In genomic region chr6:43707767-43708166, GRCh38 we compare ENCODE assay signal across 18 cellular contexts. TPM values are rescaled to one million over a fixed set of nuclear protein-coding genes. Genes with fewer than 3 reads are reported as not detected.
DNase-seq lines count a peak whose midpoint lies in the region; ATAC-seq and TF ChIP-seq lines count a peak whose summit lies in the region.
"Had no signal": no experiment of that assay in that cellular context is flagged by ENCODE, and none has a peak within 500 bp of the region (broad histone marks: within the 10 kb centered on the region; RNA-seq: fewer than 3 reads in every experiment).

No MANE protein-coding gene starts in this region.

- H3K79me1 ChIP-seq in mesendoderm (ENCODE audit: low read length) = no peaks in the 10 kb centered on the region

- no peak overlapping the region for H2BK15ac ChIP-seq in mesendoderm (replicated peaks; ENCODE audit: low read depth)

- no peak for TF ChIP-seq CTCF in OCI-LY7 (conservative IDR thresholded peaks at IDR 0.05; ENCODE audit: low read length)
- no peak for TF ChIP-seq CTCF in uterus (IDR thresholded peaks at IDR 0.05)

- no peak overlapping the region for H2BK120ac ChIP-seq in mesendoderm (ENCODE audit: low read depth, low read length)

- H3K9me2 ChIP-seq in OCI-LY7 (ENCODE audit: insufficient read depth, low read length) = no peaks in the 10 kb centered on the region

- WGBS in mesendoderm (ENCODE audit: extremely low coverage, insufficient coverage, low lambda C conversion rate) = no CpG with 5 or more reads among the region's 1 CpG

- POLR2A ChIA-PET in OCI-LY7 (lab: Charles Lee) = interaction anchor here (1.0 kb wide), 1 partner anchor 62 kb away, joined by 3 read pairs; the partner anchor contains the start of gene VEGFA

- no peaks in the 10 kb centered on the region for H4K20me1 ChIP-seq in OCI-LY7 (ENCODE audit: insufficient read depth, low read length)

- H3K23ac ChIP-seq in mesendoderm (ENCODE audit: low read length) = no peak overlapping the region

- H3K9me3 ChIP-seq in OCI-LY7 (ENCODE audit: low read length) (no peaks in the 10 kb centered on the region), uterus (no peaks in the 10 kb centered on the region)

- H3K36me3 ChIP-seq in OCI-LY7 (ENCODE audit: insufficient read depth, low read length) = no peaks in the 10 kb centered on the region
- H3K36me3 ChIP-seq in mesendoderm (ENCODE audit: control insufficient read depth, insufficient read depth, low read length) = no peaks in the 10 kb centered on the region
- no peaks in the 10 kb centered on the region for H3K36me3 ChIP-seq in uterus

- BruUV-seq in OCI-LY7 (replicated peaks; lab: Mats Ljungman, UMichigan) = no TSS peak

- CTCF ChIA-PET in OCI-LY7 (lab: Charles Lee; ENCODE audit: unreplicated experiment) = no interaction called here

- H3K4me2 ChIP-seq in OCI-LY7 (ENCODE audit: low read length) (peak overlapping the region; percentile 86; the same call in 1 of the 2 replicates), mesendoderm (ENCODE audit: low read length) (no peak overlapping the region)
- H3K4me2 ChIP-seq: GM23338, PC-9 had no signal

- no peak overlapping the region for H2BK5ac ChIP-seq in mesendoderm (ENCODE audit: low read length)

- intact Hi-C loops in cardiac septum (cut with DNase I) = no loop called here
- intact Hi-C loops in Right ventricle myocardium superior (cut with DNase I) = no loop called here
- intact Hi-C loops in OCI-LY7 (cut with micrococcal nuclease; ENCODE audit: unreplicated experiment) = loop anchor here (2.0 to 10.0 kb wide), 3 partner anchors 39 to 517 kb away; partner anchors contain the start of gene SLC29A1
- intact Hi-C loops in uterus (cut with DNase I; ENCODE audit: low total_unique reads) = no loop called here

- H3K27ac ChIP-seq in OCI-LY7 (ENCODE audit: low read depth, low read length, poor library complexity, severe bottlenecking) (no peak overlapping the region), mesendoderm (ENCODE audit: low read depth, low read length) (no peak overlapping the region), uterus (peak overlapping the region; percentile 85)
- H3K27ac ChIP-seq: HL-60 had no signal

- H2AK5ac ChIP-seq in mesendoderm (ENCODE audit: low read length) = no peak overlapping the region

- H3K4me3 ChIP-seq in OCI-LY7 (ENCODE audit: low read depth, low read length, poor library complexity, severe bottlenecking) (no peak overlapping the region), mesendoderm (ENCODE audit: low read length) (no peak overlapping the region), uterus (no peak overlapping the region)
- H3K4me3 ChIP-seq: GM23338, PC-9 had no signal

- ATAC-seq in Right ventricle myocardium superior (ENCODE audit: poor library complexity) = no peak
- ATAC-seq in HG03108 (IDR thresholded peaks at IDR 0.05; ENCODE audit: unreplicated experiment) = no peak
- ATAC-seq: GM23338 had no signal

- no peak overlapping the region for H3K18ac ChIP-seq in mesendoderm (ENCODE audit: low read length)

- DNase-seq in cardiac septum (ENCODE audit: low spot score) = peak; percentile 2
- DNase-seq in Right ventricle myocardium superior = no peak
- DNase-seq in OCI-LY7 (ENCODE audit: low spot score) = no peak
- DNase-seq in mesendoderm = peak; percentile 90
- DNase-seq in uterus = no peak
- DNase-seq in GM19240 (ENCODE audit: insufficient read length, low spot score) = no peak
- no peak for DNase-seq in activated CD4-positive, CD25-positive, alpha-beta regulatory T cell treated with anti-CD3 and anti-CD28 coated beads, Interleukin-2, amount 50 U/mL, for 72 hours
- DNase-seq: DMS79 treated with DMSO at 0.1 percent for 48 hours, HFFc6, KBM-7, NCI-H1092, NCI-H1930, NCI-H526, SHP77 had no signal

- H3K79me2 ChIP-seq in OCI-LY7 (ENCODE audit: insufficient read depth, low read depth, low read length) = no peaks in the 10 kb centered on the region
- H3K79me2 ChIP-seq in mesendoderm (ENCODE audit: control insufficient read depth, insufficient read depth, low read length) = no peaks in the 10 kb centered on the region

- peaks cover 82% of the 10 kb centered on the region for H3K4me1 ChIP-seq in OCI-LY7 (ENCODE audit: insufficient read depth, low read length, poor library complexity, severe bottlenecking)
- peaks cover 9% of the 10 kb centered on the region for H3K4me1 ChIP-seq in mesendoderm (ENCODE audit: control insufficient read depth, low read depth, low read length)
- H3K4me1 ChIP-seq in uterus = peaks cover 6 to 20% of the 10 kb centered on the region in 2 donors

- no peak for TF ChIP-seq POLR2A in uterus (IDR thresholded peaks at IDR 0.05)

- no peak overlapping the region for H4K5ac ChIP-seq in mesendoderm (ENCODE audit: low read length)

- H3K56ac ChIP-seq in mesendoderm (ENCODE audit: low read length) = no peak overlapping the region

- H2AFZ ChIP-seq in OCI-LY7 (ENCODE audit: low read length) = no peak overlapping the region
- H2AFZ ChIP-seq: GM23338, PC-9 had no signal

- H3K4ac ChIP-seq in mesendoderm (ENCODE audit: low read depth, low read length) = no peak overlapping the region

- no peak overlapping the region for H4K8ac ChIP-seq in mesendoderm (ENCODE audit: low read depth, low read length)

- H3K27me3 ChIP-seq in mesendoderm (ENCODE audit: insufficient read depth, low read length, poor library complexity) (no peaks in the 10 kb centered on the region), uterus (no peaks in the 10 kb centered on the region)

- H3K9ac ChIP-seq in mesendoderm (ENCODE audit: low read length) = no peak overlapping the region

RNA-seq across cellular contexts. Expression of gene MRPS18A, which starts 20.2 kb away (rescaled TPM):
- total RNA-seq in cardiac septum (38.4 TPM), Right ventricle myocardium superior (39.5 TPM), OCI-LY7 (2022) (54.7 and 61.6 TPM in 2 replicates), uterus (10 to 100 TPM; 23.1 to 87.4 (median 36.4) TPM)
- 57.3 and 86.1 TPM in 2 replicates for total RNA-seq in OCI-LY7 (2014; rRNA removed; shearing (Covaris generic))
- polyA plus RNA-seq in mesendoderm (2013, experiment 1 of 2) = 72.3 TPM
- 71.9 TPM for polyA plus RNA-seq in mesendoderm (2013, experiment 2 of 2)

Comparison
In these comparisons a context has a peak if more than half of its experiments do, and no peak if none do; other contexts are left out.
1. DNase-seq: peak in cardiac septum (single experiment) and mesendoderm (single experiment); none in Right ventricle myocardium superior (single experiment), OCI-LY7 (single experiment), uterus (0 of 2), GM19240 (single experiment) and activated CD4-positive, CD25-positive, alpha-beta regulatory T cell treated with anti-CD3 and anti-CD28 coated beads, Interleukin-2, amount 50 U/mL, for 72 hours (single experiment).
2. H3K27ac ChIP-seq: peak in uterus (2 of 2); none in OCI-LY7 (single experiment) and mesendoderm (single experiment).